ENCODE assay signal across 32 cellular contexts in the genomic region with DNA sequence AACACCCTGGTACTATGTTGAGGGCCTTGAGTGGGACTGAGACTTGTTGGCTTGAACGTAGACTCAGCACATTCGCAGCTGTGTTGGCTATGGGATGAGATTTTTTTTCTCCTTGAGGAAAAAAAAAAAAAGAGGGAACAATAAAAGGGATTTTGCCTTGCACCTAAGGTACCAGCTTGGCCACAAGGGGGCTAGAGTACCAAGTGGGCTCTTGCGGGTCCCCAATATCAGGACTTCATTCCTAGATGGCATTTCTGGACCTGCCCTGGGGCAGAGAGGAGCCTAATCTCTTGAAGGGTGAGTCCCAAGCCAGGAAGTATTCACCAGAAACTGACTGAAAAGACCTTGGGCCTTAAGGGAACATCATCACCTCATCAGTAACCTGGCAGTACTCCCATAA.
DNase-seq lines count a peak whose midpoint lies in the region; ATAC-seq, FAIRE-seq and TF ChIP-seq lines count a peak whose summit lies in the region.
"Had no signal": no experiment of that assay in that cellular context is flagged by ENCODE, and none has a peak within 500 bp of the region (broad histone marks: within the 10 kb centered on the region; RNA-seq: fewer than 3 reads in every experiment).

No MANE protein-coding gene starts in this region.

- no peak for ATAC-seq in SK-N-SH treated with all-trans-retinoic acid at 6 μM for 48 hours
- no peak for ATAC-seq in GM19351 (IDR thresholded peaks at IDR 0.05; ENCODE audit: unreplicated experiment)
- ATAC-seq: foreskin keratinocyte; psoas muscle; stimulated activated naive CD8-positive, alpha-beta T cell treated with anti-CD3 and anti-CD28 coated beads, Interleukin-15, Interleukin-2, amounts not matched to agents 100 U/mL and 50 U/mL, for 24 hours had no signal

- H3K27me3 ChIP-seq in WERI-Rb-1 (ENCODE audit: insufficient read depth, low read depth, severe bottlenecking), result no peaks in the 10 kb centered on the region
- H3K27me3 ChIP-seq in neural progenitor cell, result no peaks in the 10 kb centered on the region
- H3K27me3 ChIP-seq: ascending aorta, foreskin keratinocyte, neutrophil, vagina had no signal

- H3K4me3 Mint-ChIP-seq in HFFc6 (no peak overlapping the region), neural progenitor cell (no peak overlapping the region)
- H3K4me3 Mint-ChIP-seq: activated naive CD8-positive, alpha-beta T cell treated with anti-CD3 and anti-CD28 coated beads, Interleukin-2, amount 10 ng/mL, durations not matched to agents 7 days and 5 days; B cell; immature natural killer cell; memory B cell; T-helper 1 cell treated with Interleukin-12 subunit alpha and Interleukin-12 subunit beta and Interleukin-4 antibody, amounts not matched to agents 30 μg/mL and 1 μg/mL, for 36 hours had no signal

- DNase-seq in HFFc6, result no peak
- no peak for DNase-seq in WERI-Rb-1
- peak; percentile 25 for DNase-seq in neural progenitor cell (ENCODE audit: low spot score)
- DNase-seq in NCI-H1930 (lab: John Stamatoyannopoulos, UW), result no peak
- DNase-seq in kidney, result no peak
- DNase-seq: activated CD4-positive, alpha-beta T cell treated with anti-CD3 and anti-CD28 coated beads for 4 hours; activated gamma-delta T cell; activated naive CD8-positive, alpha-beta T cell treated with anti-CD3 and anti-CD28 coated beads, Interleukin-2, amount 10 ng/mL, durations not matched to agents 7 days and 5 days; activated T-cell treated with anti-CD3 and anti-CD28 coated beads, Interleukin-2, amount 50 U/mL, for 1 hour; DMS79 treated with DMSO at 0.1 percent for 48 hours; effector memory CD4-positive, alpha-beta T cell; foreskin keratinocyte; immature natural killer cell; Karpas-422; NCI-H1092; NCI-H1694 treated with DMSO at 0.1 percent for 48 hours; NCI-H2227 treated with DMSO at 0.1 percent for 48 hours; NCI-H526 treated with DMSO at 0.1 percent for 48 hours; psoas muscle; stimulated activated naive CD8-positive, alpha-beta T cell treated with anti-CD3 and anti-CD28 coated beads, Interleukin-15, Interleukin-2, amounts not matched to agents 100 U/mL and 50 U/mL, for 24 hours had no signal

- no peaks in the 10 kb centered on the region for H3K36me3 Mint-ChIP-seq in HFFc6 (ENCODE audit: low read depth)
- no peaks in the 10 kb centered on the region for H3K36me3 Mint-ChIP-seq in neural progenitor cell
- H3K36me3 Mint-ChIP-seq: activated naive CD8-positive, alpha-beta T cell treated with anti-CD3 and anti-CD28 coated beads, Interleukin-2, amount 10 ng/mL, durations not matched to agents 7 days and 5 days; immature natural killer cell; memory B cell had no signal

- H3K9me3 Mint-ChIP-seq in HFFc6 (peaks cover 67% of the 10 kb centered on the region), neural progenitor cell (peaks cover 4% of the 10 kb centered on the region)

- H3K4me1 ChIP-seq in neural progenitor cell, result no peaks in the 10 kb centered on the region
- no peaks in the 10 kb centered on the region for H3K4me1 ChIP-seq in kidney (ENCODE audit: control insufficient read depth in 1 of 2, insufficient read depth in 1 of 2, low read depth in 1 of 2, low read length in 2 of 2)
- H3K4me1 ChIP-seq: ascending aorta, foreskin keratinocyte, psoas muscle, vagina had no signal

- no peaks in the 10 kb centered on the region for H3K36me3 ChIP-seq in WERI-Rb-1
- H3K36me3 ChIP-seq in neural progenitor cell, result no peaks in the 10 kb centered on the region
- H3K36me3 ChIP-seq in kidney (ENCODE audit: control insufficient read depth in 1 of 2, insufficient read depth in 2 of 2, low read length in 2 of 2), result no peaks in the 10 kb centered on the region
- H3K36me3 ChIP-seq: ascending aorta, neutrophil, thoracic aorta, vagina had no signal

- H3K4me3 ChIP-seq in WERI-Rb-1 (ENCODE audit: low read depth, low read length), result no peak overlapping the region
- H3K4me3 ChIP-seq in neural progenitor cell, result no peak overlapping the region
- no peak overlapping the region for H3K4me3 ChIP-seq in kidney (ENCODE audit: low read length in 2 of 2)
- H3K4me3 ChIP-seq: ascending aorta, coronary artery, psoas muscle, SK-N-MC, thoracic aorta, vagina had no signal

- FAIRE-seq in kidney (lab: Jason Lieb, UNC), result no peak

- H3K27me3 Mint-ChIP-seq in HFFc6 (ENCODE audit: insufficient read depth) (no peaks in the 10 kb centered on the region), neural progenitor cell (ENCODE audit: insufficient read depth, low read depth) (no peaks in the 10 kb centered on the region)
- H3K27me3 Mint-ChIP-seq: activated naive CD8-positive, alpha-beta T cell treated with anti-CD3 and anti-CD28 coated beads, Interleukin-2, amount 10 ng/mL, durations not matched to agents 7 days and 5 days; B cell; memory B cell had no signal

- no peak overlapping the region for H3K9ac ChIP-seq in neural progenitor cell
- no peak overlapping the region for H3K9ac ChIP-seq in kidney (ENCODE audit: low read length in 2 of 2)

- H3K4me1 Mint-ChIP-seq in HFFc6 (ENCODE audit: low read depth) (no peaks in the 10 kb centered on the region), neural progenitor cell (no peaks in the 10 kb centered on the region)
- H3K4me1 Mint-ChIP-seq: activated naive CD8-positive, alpha-beta T cell treated with anti-CD3 and anti-CD28 coated beads, Interleukin-2, amount 10 ng/mL, durations not matched to agents 7 days and 5 days; B cell; immature natural killer cell; memory B cell had no signal

- no peak overlapping the region for H2AFZ ChIP-seq in neural progenitor cell (replicated peaks)

- H3K9me3 ChIP-seq in WERI-Rb-1 (ENCODE audit: severe bottlenecking), result no peaks in the 10 kb centered on the region
- no peaks in the 10 kb centered on the region for H3K9me3 ChIP-seq in neural progenitor cell (ENCODE audit: low read depth)
- peaks cover 0 to 3% of the 10 kb centered on the region in 2 donors for H3K9me3 ChIP-seq in kidney (ENCODE audit: control insufficient read depth in 1 of 2, low read length in 2 of 2)
- H3K9me3 ChIP-seq: ascending aorta, neutrophil, psoas muscle, thoracic aorta, vagina had no signal

- no peak overlapping the region for H3K4me2 ChIP-seq in neural progenitor cell

- no peaks in the 10 kb centered on the region for H3K79me2 ChIP-seq in neural progenitor cell (ENCODE audit: low read depth)

- H4K20me1 ChIP-seq in neural progenitor cell (ENCODE audit: low read depth), result no peaks in the 10 kb centered on the region

- 0 out of 2 replicates have a peak, but pooled peaks have one; percentile 17 for TF ChIP-seq CTCF in 22Rv1 (IDR thresholded peaks at IDR 0.05)
- TF ChIP-seq CTCF in HFFc6 (IDR thresholded peaks at IDR 0.05), result peak; percentile 14; the same call in 1 of the 2 replicates
- TF ChIP-seq CTCF in WERI-Rb-1 (IDR thresholded peaks at IDR 0.05; ENCODE audit: low read depth, low read length), result 0 out of 2 replicates have a peak, but pooled peaks have one; percentile 4
- peak; percentile 37 for TF ChIP-seq CTCF in neural progenitor cell (IDR thresholded peaks at IDR 0.05)
- no peak for TF ChIP-seq CTCF in kidney (IDR thresholded peaks at IDR 0.05; ENCODE audit: borderline replicate concordance, extremely low read depth, insufficient read depth)

- H3K27ac ChIP-seq in 22Rv1 (no peak overlapping the region), WERI-Rb-1 (no peak overlapping the region), neural progenitor cell (no peak overlapping the region), kidney (ENCODE audit: low read depth in 2 of 2, low read length in 2 of 2) (no peak overlapping the region)
- H3K27ac ChIP-seq: ascending aorta, coronary artery, foreskin keratinocyte, neutrophil, psoas muscle, SK-N-MC, thoracic aorta, vagina had no signal

- no peak overlapping the region for H3K27ac Mint-ChIP-seq in HFFc6
- H3K27ac Mint-ChIP-seq in neural progenitor cell, result no peak overlapping the region
- H3K27ac Mint-ChIP-seq: activated naive CD8-positive, alpha-beta T cell treated with anti-CD3 and anti-CD28 coated beads, Interleukin-2, amount 10 ng/mL, durations not matched to agents 7 days and 5 days; B cell; immature natural killer cell; memory B cell; T-helper 1 cell treated with Interleukin-12 subunit alpha and Interleukin-12 subunit beta and Interleukin-4 antibody, amounts not matched to agents 30 μg/mL and 1 μg/mL, for 36 hours had no signal

- intact Hi-C loops in kidney (cut with DNase I), result no loop called here

- H3F3A ChIP-seq in neural progenitor cell (ENCODE audit: low read depth), result no peaks in the 10 kb centered on the region

TF ChIP-seq in SK-N-SH treated with all-trans-retinoic acid at 6 μM for 48 hours, 23 proteins besides CTCF, POLR2A, EP300 and RAD21 (continues in another document):
- TF ChIP-seq GLIS3 (CRISPR knock-in tag; IDR thresholded peaks at IDR 0.05) (no peak), OSR1 (CRISPR knock-in tag; IDR thresholded peaks at IDR 0.05) (no peak), ZNF565 (CRISPR knock-in tag; conservative IDR thresholded peaks at IDR 0.05; ENCODE audit: low read depth) (no peak)
- TF ChIP-seq, protein P1, sequence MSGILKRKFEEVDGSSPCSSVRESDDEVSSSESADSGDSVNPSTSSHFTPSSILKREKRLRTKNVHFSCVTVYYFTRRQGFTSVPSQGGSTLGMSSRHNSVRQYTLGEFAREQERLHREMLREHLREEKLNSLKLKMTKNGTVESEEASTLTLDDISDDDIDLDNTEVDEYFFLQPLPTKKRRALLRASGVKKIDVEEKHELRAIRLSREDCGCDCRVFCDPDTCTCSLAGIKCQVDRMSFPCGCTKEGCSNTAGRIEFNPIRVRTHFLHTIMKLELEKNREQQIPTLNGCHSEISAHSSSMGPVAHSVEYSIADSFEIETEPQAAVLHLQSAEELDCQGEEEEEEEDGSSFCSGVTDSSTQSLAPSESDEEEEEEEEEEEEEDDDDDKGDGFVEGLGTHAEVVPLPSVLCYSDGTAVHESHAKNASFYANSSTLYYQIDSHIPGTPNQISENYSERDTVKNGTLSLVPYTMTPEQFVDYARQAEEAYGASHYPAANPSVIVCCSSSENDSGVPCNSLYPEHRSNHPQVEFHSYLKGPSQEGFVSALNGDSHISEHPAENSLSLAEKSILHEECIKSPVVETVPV (CRISPR knock-in tag; IDR thresholded peaks at IDR 0.05), result no peak
- TF ChIP-seq, protein P2, sequence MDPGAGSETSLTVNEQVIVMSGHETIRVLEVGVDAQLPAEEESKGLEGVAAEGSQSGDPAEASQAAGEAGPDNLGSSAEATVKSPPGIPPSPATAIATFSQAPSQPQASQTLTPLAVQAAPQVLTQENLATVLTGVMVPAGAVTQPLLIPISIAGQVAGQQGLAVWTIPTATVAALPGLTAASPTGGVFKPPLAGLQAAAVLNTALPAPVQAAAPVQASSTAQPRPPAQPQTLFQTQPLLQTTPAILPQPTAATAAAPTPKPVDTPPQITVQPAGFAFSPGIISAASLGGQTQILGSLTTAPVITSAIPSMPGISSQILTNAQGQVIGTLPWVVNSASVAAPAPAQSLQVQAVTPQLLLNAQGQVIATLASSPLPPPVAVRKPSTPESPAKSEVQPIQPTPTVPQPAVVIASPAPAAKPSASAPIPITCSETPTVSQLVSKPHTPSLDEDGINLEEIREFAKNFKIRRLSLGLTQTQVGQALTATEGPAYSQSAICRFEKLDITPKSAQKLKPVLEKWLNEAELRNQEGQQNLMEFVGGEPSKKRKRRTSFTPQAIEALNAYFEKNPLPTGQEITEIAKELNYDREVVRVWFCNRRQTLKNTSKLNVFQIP (CRISPR knock-in tag; IDR thresholded peaks at IDR 0.05; ENCODE audit: borderline replicate concordance, low read depth), result no peak
